1 cellular context compared by ENCODE assay signal in genomic region chr10:70146489-70147488, GRCh38.
TF ChIP-seq lines count a peak whose summit lies in the region.

TYSND1 (minus strand) TSS chr10:70146700; CDS start chr10:70146586, 114 bp downstream.

TF ChIP-seq in HepG2, 621 proteins besides CTCF, POLR2A, EP300 and RAD21 (continued from another document and continues in another):
- no peak for TF ChIP-seq ELK4 (CRISPR knock-in tag; IDR thresholded peaks at IDR 0.05; ENCODE audit: borderline replicate concordance)
- 0 out of 2 replicates have a peak, but pooled peaks have one; percentile 47 for TF ChIP-seq ZNF430 (CRISPR knock-in tag; IDR thresholded peaks at IDR 0.05)
- no peak for TF ChIP-seq XBP1 (CRISPR knock-in tag; IDR thresholded peaks at IDR 0.05)
- no peak for TF ChIP-seq ZNF7 (CRISPR knock-in tag; IDR thresholded peaks at IDR 0.05)
- TF ChIP-seq CAMTA2 (CRISPR knock-in tag; IDR thresholded peaks at IDR 0.05; ENCODE audit: borderline replicate concordance) = peak; percentile 50; the same call in 1 of the 2 replicates
- TF ChIP-seq TEAD3 (CRISPR knock-in tag; optimal IDR thresholded peaks at IDR 0.05; ENCODE audit: borderline replicate concordance) = peak; percentile 60
- TF ChIP-seq ZNF614 (CRISPR knock-in tag; IDR thresholded peaks at IDR 0.05; ENCODE audit: borderline replicate concordance) = peak; percentile 35; the same call in 1 of the 2 replicates
- no peak for TF ChIP-seq MAFK (conservative IDR thresholded peaks at IDR 0.05 in 1 of 2, IDR thresholded peaks at IDR 0.05 in 1 of 2; ENCODE audit: low read length in 2 of 2)
- TF ChIP-seq ZSCAN20 (CRISPR knock-in tag; IDR thresholded peaks at IDR 0.05; ENCODE audit: borderline replicate concordance) = 0 out of 2 replicates have a peak, but pooled peaks have one; percentile 31
- no peak for TF ChIP-seq ZNF180 (CRISPR knock-in tag; IDR thresholded peaks at IDR 0.05; ENCODE audit: borderline replicate concordance, low read depth)
- TF ChIP-seq BORCS8-MEF2B (CRISPR knock-in tag; IDR thresholded peaks at IDR 0.05) = peak; percentile 50
- TF ChIP-seq ZSCAN9 (CRISPR knock-in tag; IDR thresholded peaks at IDR 0.05; ENCODE audit: borderline replicate concordance) = peak; percentile 86
- no peak for TF ChIP-seq ZNF563 (CRISPR knock-in tag; IDR thresholded peaks at IDR 0.05)
- TF ChIP-seq ZBTB42 (CRISPR knock-in tag; IDR thresholded peaks at IDR 0.05) = no peak
- no peak for TF ChIP-seq ZNF10 (CRISPR knock-in tag; IDR thresholded peaks at IDR 0.05; ENCODE audit: borderline replicate concordance, low read depth)
- TF ChIP-seq NCOR1 (IDR thresholded peaks at IDR 0.05; ENCODE audit: borderline replicate concordance, low read length) = no peak
- TF ChIP-seq SIX4 (CRISPR knock-in tag; IDR thresholded peaks at IDR 0.05) = no peak
- 0 out of 2 replicates have a peak, but pooled peaks have one; percentile 54 for TF ChIP-seq JUN (CRISPR knock-in tag; IDR thresholded peaks at IDR 0.05)
- 0 out of 2 replicates have a peak, but pooled peaks have one; percentile 21 for TF ChIP-seq DPF2 (CRISPR knock-in tag; IDR thresholded peaks at IDR 0.05; ENCODE audit: borderline replicate concordance, low read depth)
- TF ChIP-seq HES4 (CRISPR knock-in tag; IDR thresholded peaks at IDR 0.05; ENCODE audit: borderline replicate concordance) = no peak
- TF ChIP-seq CBX5 (CRISPR knock-in tag; IDR thresholded peaks at IDR 0.05; ENCODE audit: borderline replicate concordance) = peak; percentile 44; the same call in 1 of the 2 replicates
- TF ChIP-seq ZMYM4 (CRISPR knock-in tag; IDR thresholded peaks at IDR 0.05) = peak; percentile 95
- TF ChIP-seq FOXO1 (CRISPR knock-in tag; IDR thresholded peaks at IDR 0.05) = 0 out of 2 replicates have a peak, but pooled peaks have one; percentile 4
- peak; percentile 2; the same call in 1 of the 2 replicates for TF ChIP-seq ZNF687 (CRISPR knock-in tag; IDR thresholded peaks at IDR 0.05)
- TF ChIP-seq ELF3 (CRISPR knock-in tag; IDR thresholded peaks at IDR 0.05) = peak; percentile 64; the same call in 1 of the 2 replicates
- TF ChIP-seq PRDM4 (CRISPR knock-in tag; IDR thresholded peaks at IDR 0.05; ENCODE audit: borderline replicate concordance) = no peak
- no peak for TF ChIP-seq FIP1L1 (IDR thresholded peaks at IDR 0.05; ENCODE audit: borderline replicate concordance, insufficient read depth, low read depth, low read length)
- TF ChIP-seq KLF11 (CRISPR knock-in tag; IDR thresholded peaks at IDR 0.05) = no peak
- TF ChIP-seq ZNF281 (CRISPR knock-in tag; IDR thresholded peaks at IDR 0.05; ENCODE audit: borderline replicate concordance) = no peak
- TF ChIP-seq ZNF704 (CRISPR knock-in tag; IDR thresholded peaks at IDR 0.05; ENCODE audit: borderline replicate concordance) = peak; percentile 43; the same call in 1 of the 2 replicates
- TF ChIP-seq SNAI1 (CRISPR knock-in tag; IDR thresholded peaks at IDR 0.05; ENCODE audit: borderline replicate concordance) = 0 out of 2 replicates have a peak, but pooled peaks have one; percentile 82
- TF ChIP-seq ELF1 (CRISPR knock-in tag; IDR thresholded peaks at IDR 0.05) = peak; percentile 85
- TF ChIP-seq STAT6 (CRISPR knock-in tag; IDR thresholded peaks at IDR 0.05; ENCODE audit: borderline replicate concordance) = no peak
- no peak; the same call in 1 of the 2 replicates for TF ChIP-seq NRL (CRISPR knock-in tag; IDR thresholded peaks at IDR 0.05; ENCODE audit: borderline replicate concordance)
- peak; percentile 38; the same call in 1 of the 2 replicates for TF ChIP-seq ZNF142 (CRISPR knock-in tag; IDR thresholded peaks at IDR 0.05)
